In the genomic region with DNA sequence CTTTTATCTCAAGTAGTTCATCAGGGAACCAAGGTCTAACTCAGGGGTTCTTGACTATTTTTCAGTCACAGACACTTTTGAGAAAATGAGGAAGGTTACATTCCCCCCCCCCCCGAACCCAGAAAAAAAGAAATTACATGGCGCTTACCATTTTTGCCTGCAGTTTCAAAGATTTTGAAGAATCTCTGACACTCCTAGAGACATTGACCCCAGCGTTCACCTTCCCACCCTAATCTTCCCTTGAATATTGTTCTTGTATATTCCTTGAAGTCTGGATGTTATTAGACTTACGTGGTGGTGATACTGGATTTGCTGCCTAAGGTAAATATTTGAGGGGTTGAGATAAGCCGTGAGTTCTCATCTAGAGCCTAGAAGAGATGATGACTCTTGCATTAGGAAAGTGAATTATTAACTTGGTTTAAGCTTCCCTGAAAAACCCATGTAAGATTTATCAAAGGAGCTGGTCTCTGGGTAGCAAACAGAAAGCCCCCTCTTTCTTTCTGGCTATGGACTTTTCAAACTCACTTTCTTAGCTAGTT, we compare ENCODE assay signal across 1 cellular context.
TF ChIP-seq lines count a peak whose summit lies in the region.

No MANE protein-coding gene starts in this region.

TF ChIP-seq in A549, 52 proteins besides CTCF, POLR2A, EP300 and RAD21 (continued from another document):
- no peak for TF ChIP-seq RNF2 (IDR thresholded peaks at IDR 0.05; ENCODE audit: borderline replicate concordance, low read depth)
